12 cellular contexts compared by ENCODE assay signal in genomic region chr2:4903676-4904348, GRCh38.
"Had no signal": no experiment of that assay in that cellular context is flagged by ENCODE, and none has a peak within 500 bp of the region (broad histone marks: within the 10 kb centered on the region; RNA-seq: fewer than 3 reads in every experiment).

No MANE protein-coding gene starts in this region.

- H3K36me3 Mint-ChIP-seq: naive thymus-derived CD8-positive, alpha-beta T cell had no signal

- H3K27ac Mint-ChIP-seq: activated CD4-positive, alpha-beta T cell treated with anti-CD3 and anti-CD28 coated beads, Interleukin-2, amount 10 ng/mL, durations not matched to agents 7 days and 5 days; activated naive CD8-positive, alpha-beta T cell treated with anti-CD3 and anti-CD28 coated beads, Interleukin-2, amount 50 U/mL, for 24 hours; naive thymus-derived CD8-positive, alpha-beta T cell had no signal

- H3K4me1 Mint-ChIP-seq: activated CD4-positive, alpha-beta T cell treated with anti-CD3 and anti-CD28 coated beads, Interleukin-2, amount 10 ng/mL, durations not matched to agents 7 days and 5 days; activated naive CD8-positive, alpha-beta T cell treated with anti-CD3 and anti-CD28 coated beads, Interleukin-2, amount 50 U/mL, for 24 hours; naive thymus-derived CD8-positive, alpha-beta T cell had no signal

- ATAC-seq: activated naive CD8-positive, alpha-beta T cell treated with anti-CD3 and anti-CD28 coated beads, Interleukin-2, amount 50 U/mL, for 24 hours; gastrocnemius medialis; naive thymus-derived CD8-positive, alpha-beta T cell; stimulated activated naive CD8-positive, alpha-beta T cell treated with anti-CD3 and anti-CD28 coated beads, Interleukin-15, Interleukin-2, amounts not matched to agents 100 U/mL and 50 U/mL, for 24 hours had no signal

- H3K27me3 Mint-ChIP-seq: activated CD4-positive, alpha-beta T cell treated with anti-CD3 and anti-CD28 coated beads, Interleukin-2, amount 10 ng/mL, durations not matched to agents 7 days and 5 days; activated naive CD8-positive, alpha-beta T cell treated with anti-CD3 and anti-CD28 coated beads, Interleukin-2, amount 50 U/mL, for 24 hours had no signal

- DNase-seq: activated CD4-positive, alpha-beta T cell treated with anti-CD3 and anti-CD28 coated beads, Interleukin-2, amount 10 ng/mL, durations not matched to agents 7 days and 5 days; activated CD4-positive, CD25-positive, alpha-beta regulatory T cell; activated CD8-positive, alpha-beta memory T cell treated with anti-CD3 and anti-CD28 coated beads for 24 hours; activated naive CD4-positive, alpha-beta T cell treated with Interleukin-2 at 50 U/mL for 16 hours; activated naive CD8-positive, alpha-beta T cell treated with anti-CD3 and anti-CD28 coated beads, Interleukin-2, amount 50 U/mL, for 24 hours; central memory CD4-positive, alpha-beta T cell; effector CD4-positive, alpha-beta T cell; gastrocnemius medialis; naive thymus-derived CD8-positive, alpha-beta T cell; stimulated activated CD4-positive, alpha-beta T cell treated with anti-CD3 and anti-CD28 coated beads, Interleukin-2, amount 100 ng/mL, for 48 hours; stimulated activated CD8-positive, alpha-beta memory T cell treated with anti-CD3 and anti-CD28 coated beads, Interleukin-4, amount 100 ng/mL, for 48 hours; stimulated activated naive CD8-positive, alpha-beta T cell treated with anti-CD3 and anti-CD28 coated beads, Interleukin-15, Interleukin-2, amounts not matched to agents 100 U/mL and 50 U/mL, for 24 hours had no signal

- H3K4me3 Mint-ChIP-seq: activated CD4-positive, alpha-beta T cell treated with anti-CD3 and anti-CD28 coated beads, Interleukin-2, amount 10 ng/mL, durations not matched to agents 7 days and 5 days; activated naive CD8-positive, alpha-beta T cell treated with anti-CD3 and anti-CD28 coated beads, Interleukin-2, amount 50 U/mL, for 24 hours; naive thymus-derived CD8-positive, alpha-beta T cell had no signal
